Comparison of ENCODE assay signal across 8 cellular contexts in the genomic region with DNA sequence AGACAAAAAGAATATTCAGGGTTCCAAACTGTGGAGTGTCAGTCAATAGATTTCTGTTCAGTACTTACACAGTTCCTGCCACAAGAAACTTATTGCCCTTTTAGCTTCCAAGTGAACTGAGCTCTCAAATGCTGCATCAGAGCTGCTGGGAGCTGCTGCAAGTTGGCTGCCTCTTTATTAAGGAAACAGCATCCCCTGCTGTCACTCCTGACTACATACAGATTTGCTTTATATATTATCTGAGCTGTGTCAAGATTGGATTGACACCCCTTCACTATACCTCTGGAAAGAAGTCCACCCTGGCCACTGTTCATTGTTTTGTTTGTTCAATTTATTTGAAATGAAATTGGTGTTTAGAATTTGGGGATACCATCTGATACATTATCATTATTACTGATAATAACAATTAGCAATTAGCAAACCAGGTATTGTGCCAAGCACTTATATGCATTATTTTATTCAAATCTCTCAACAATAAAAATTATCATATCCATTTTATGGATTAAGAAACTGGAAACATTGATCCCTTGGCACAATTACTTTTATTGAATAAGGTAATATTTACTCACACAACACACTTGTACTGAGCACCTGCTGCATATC. TPM values are rescaled to one million over a fixed set of nuclear protein-coding genes. Genes with fewer than 3 reads are reported as not detected.
DNase-seq lines count a peak whose midpoint lies in the region; ATAC-seq and TF ChIP-seq lines count a peak whose summit lies in the region.

No MANE protein-coding gene starts in this region.

- intact Hi-C loops in left lung (cut with DNase I) = no loop called here

- no peak overlapping the region for H3K27ac Mint-ChIP-seq in activated naive CD8-positive, alpha-beta T cell treated with anti-CD3 and anti-CD28 coated beads for 36 hours

- H3K9me3 ChIP-seq in left lung = no peaks in the 10 kb centered on the region

- no peak overlapping the region for H3K4me3 ChIP-seq in left lung

- H3K4me1 Mint-ChIP-seq in activated naive CD8-positive, alpha-beta T cell treated with anti-CD3 and anti-CD28 coated beads for 36 hours = no peaks in the 10 kb centered on the region

- peak in 1 of 2 donors; percentile 29 for TF ChIP-seq CTCF in left lung (IDR thresholded peaks at IDR 0.05)

- no peaks in the 10 kb centered on the region for H3K36me3 Mint-ChIP-seq in activated naive CD8-positive, alpha-beta T cell treated with anti-CD3 and anti-CD28 coated beads for 36 hours

- peaks cover 4% of the 10 kb centered on the region for H3K27me3 Mint-ChIP-seq in activated naive CD8-positive, alpha-beta T cell treated with anti-CD3 and anti-CD28 coated beads for 36 hours

- H3K27ac ChIP-seq in left lung = no peak overlapping the region

- no peaks in the 10 kb centered on the region for H3K36me3 ChIP-seq in left lung

- no peaks in the 10 kb centered on the region for H3K9me3 Mint-ChIP-seq in activated naive CD8-positive, alpha-beta T cell treated with anti-CD3 and anti-CD28 coated beads for 36 hours

- no peaks in the 10 kb centered on the region for H3K4me1 ChIP-seq in left lung

- no peak overlapping the region for H3K4me3 Mint-ChIP-seq in activated naive CD8-positive, alpha-beta T cell treated with anti-CD3 and anti-CD28 coated beads for 36 hours

- no peaks in the 10 kb centered on the region for H3K27me3 ChIP-seq in left lung

- ATAC-seq in GM18867 (IDR thresholded peaks at IDR 0.05; ENCODE audit: unreplicated experiment) (peak; percentile 34), left lung (peak; percentile 64), GM21529 (IDR thresholded peaks at IDR 0.05; ENCODE audit: unreplicated experiment) (no peak)

- peak; percentile 13 for DNase-seq in NCI-H226
- DNase-seq in astrocyte of the hippocampus (ENCODE audit: low read depth, low spot score) = peak; percentile 72
- no peak for DNase-seq in left lung
- DNase-seq in activated CD8-positive, alpha-beta memory T cell treated with anti-CD3 and anti-CD28 coated beads for 24 hours = no peak
- DNase-seq in GM19238 (ENCODE audit: insufficient read length, low spot score) = no peak
- DNase-seq in activated naive CD8-positive, alpha-beta T cell treated with anti-CD3 and anti-CD28 coated beads for 36 hours = no peak

RNA-seq across cellular contexts. Expression of a gene that starts 16.4 kb away (rescaled TPM):
- not detected for total RNA-seq in left lung
- not detected for total RNA-seq in activated naive CD8-positive, alpha-beta T cell treated with anti-CD3 and anti-CD28 coated beads for 36 hours

Comparison
In these comparisons a context has a peak if more than half of its experiments do, and no peak if none do; other contexts are left out.
1. DNase-seq: peak in NCI-H226 (single experiment) and astrocyte of the hippocampus (single experiment); none in left lung (0 of 2), activated CD8-positive, alpha-beta memory T cell treated with anti-CD3 and anti-CD28 coated beads for 24 hours (single experiment), GM19238 (single experiment) and activated naive CD8-positive, alpha-beta T cell treated with anti-CD3 and anti-CD28 coated beads for 36 hours (single experiment).